In the genomic region with DNA sequence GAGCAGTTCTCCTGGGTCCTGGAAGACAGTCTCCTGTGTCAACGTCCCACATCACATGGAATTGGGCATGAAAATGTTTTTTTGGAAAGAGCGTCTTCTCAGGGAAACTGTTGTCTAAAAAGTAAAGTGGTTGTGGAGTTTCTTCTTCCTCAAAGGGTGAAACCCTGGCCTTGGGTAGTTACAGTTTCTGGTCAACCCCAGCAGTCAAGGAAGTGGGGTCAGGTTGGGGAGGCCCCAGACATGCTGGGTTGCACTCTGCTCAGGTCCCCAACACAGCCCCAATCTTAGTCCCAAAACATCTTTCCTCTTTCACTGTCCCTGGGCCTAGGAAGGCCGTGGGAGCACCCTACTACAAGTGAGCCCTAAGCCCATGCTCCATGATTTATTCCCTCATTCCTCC, we compare ENCODE assay signal across 10 cellular contexts. TPM values are rescaled to one million over a fixed set of nuclear protein-coding genes. Genes with fewer than 3 reads are reported as not detected.
DNase-seq lines count a peak whose midpoint lies in the region; ATAC-seq and TF ChIP-seq lines count a peak whose summit lies in the region.
"Had no signal": no experiment of that assay in that cellular context is flagged by ENCODE, and none has a peak within 500 bp of the region (broad histone marks: within the 10 kb centered on the region; RNA-seq: fewer than 3 reads in every experiment).

No MANE protein-coding gene starts in this region.

- H3K27me3 Mint-ChIP-seq in endodermal cell (ENCODE audit: insufficient read depth) = peaks cover 56% of the 10 kb centered on the region

- no peaks in the 10 kb centered on the region for H3K9me3 Mint-ChIP-seq in endodermal cell

- ATAC-seq in GM19452 (IDR thresholded peaks at IDR 0.05; ENCODE audit: unreplicated experiment) (peak; percentile 33), HG03571 (IDR thresholded peaks at IDR 0.05; ENCODE audit: unreplicated experiment) (peak; percentile 27), HG03457 (IDR thresholded peaks at IDR 0.05; ENCODE audit: unreplicated experiment) (no peak)
- no peak for ATAC-seq in activated CD4-positive, CD25-positive, alpha-beta regulatory T cell treated with anti-CD3 and anti-CD28 coated beads, Interleukin-2, amount 50 U/mL, for 24 hours

- WGBS in endodermal cell (ENCODE audit: insufficient coverage in 1 of 2, insufficient read length in 1 of 2), 2 experiments = 89 to 100% methylated on average over 2 to 3 of the region's 3 CpGs

- no peak overlapping the region for H3K4me3 ChIP-seq in endodermal cell (ENCODE audit: low read length)

- no peak for TF ChIP-seq CTCF in GM10266 (IDR thresholded peaks at IDR 0.05; ENCODE audit: control insufficient read depth, insufficient read depth, low read depth, missing control alignments)
- TF ChIP-seq CTCF in endodermal cell (conservative IDR thresholded peaks at IDR 0.05) = no peak

- DNase-seq in GM10266 (ENCODE audit: extremely low spot score) = peak; percentile 87
- DNase-seq in endodermal cell = no peak
- DNase-seq in stimulated activated CD8-positive, alpha-beta memory T cell treated with anti-CD3 and anti-CD28 coated beads, Interleukin-4, amount 100 ng/mL, for 48 hours = no peak
- DNase-seq in NCI-H1436 (lab: John Stamatoyannopoulos, UW) = no peak

- peaks cover 25% of the 10 kb centered on the region for H3K27me3 ChIP-seq in endodermal cell (ENCODE audit: control insufficient read depth, insufficient read depth, low read length, poor library complexity, severe bottlenecking)

- peaks cover 5% of the 10 kb centered on the region for H3K4me1 ChIP-seq in endodermal cell (ENCODE audit: control insufficient read depth, insufficient read depth, low read length)

- H3K4me1 Mint-ChIP-seq in endodermal cell = peaks cover 22% of the 10 kb centered on the region

- no peaks in the 10 kb centered on the region for H3K9me3 ChIP-seq in endodermal cell (ENCODE audit: control insufficient read depth, low read length)

- no peak overlapping the region for H3K9ac ChIP-seq in endodermal cell (ENCODE audit: extremely low read depth, low read length, poor library complexity, severe bottlenecking)
- H3K9ac ChIP-seq: parathyroid adenoma had no signal

- H3K36me3 Mint-ChIP-seq in endodermal cell (ENCODE audit: low read depth) = no peaks in the 10 kb centered on the region

- H3K36me3 ChIP-seq in endodermal cell (ENCODE audit: control insufficient read depth, insufficient read depth, low read length) = no peaks in the 10 kb centered on the region

- H3K27ac ChIP-seq in endodermal cell (ENCODE audit: low read depth, low read length) = no peak overlapping the region
- H3K27ac ChIP-seq: parathyroid adenoma had no signal

- no peak overlapping the region for H3K27ac Mint-ChIP-seq in endodermal cell

- peak overlapping the region; percentile 64 for H3K4me3 Mint-ChIP-seq in endodermal cell

RNA-seq across cellular contexts. Expression of gene NFKBIE, which starts 1.0 kb away (rescaled TPM):
- 10 to 100 TPM in 1 of 2 donors, 1 to 10 TPM in 1; 8.3 to 11.0 TPM for total RNA-seq in endodermal cell
- 8.9 TPM for polyA plus RNA-seq in endodermal cell (2013, experiment 1 of 2)
- polyA plus RNA-seq in endodermal cell (2013, experiment 2 of 2) = 5.6 TPM

RNA-seq across cellular contexts. Expression of gene TMEM151B, which starts 3.9 kb away (rescaled TPM):
- under 1 TPM; 0.22 to 0.51 TPM for total RNA-seq in endodermal cell
- 7.3 TPM for polyA plus RNA-seq in endodermal cell (2013, experiment 1 of 2)
- polyA plus RNA-seq in endodermal cell (2013, experiment 2 of 2) = 6.5 TPM
- total RNA-seq: NCI-H460 had no signal

RNA-seq across cellular contexts. Expression of gene SLC35B2, which starts 9.0 kb away (rescaled TPM):
- total RNA-seq in endodermal cell = 10 to 100 TPM; 52.5 to 54.3 TPM
- polyA plus RNA-seq in endodermal cell (2013, experiment 1 of 2) = 42.1 TPM
- 39.6 TPM for polyA plus RNA-seq in endodermal cell (2013, experiment 2 of 2)

RNA-seq across cellular contexts. Expression of gene HSP90AB1, which starts 19.4 kb away (rescaled TPM):
- 1,000 to 10,000 TPM; 1,356 to 1,422 TPM for total RNA-seq in endodermal cell
- 1,137 TPM for polyA plus RNA-seq in endodermal cell (2013, experiment 1 of 2)
- 1,046 TPM for polyA plus RNA-seq in endodermal cell (2013, experiment 2 of 2)

RNA-seq across cellular contexts. Expression of gene SLC29A1, which starts 43.0 kb away (rescaled TPM):
- 100 to 1,000 TPM; 129 to 155 TPM for total RNA-seq in endodermal cell
- polyA plus RNA-seq in endodermal cell (2013, experiment 1 of 2) = 65.0 TPM
- polyA plus RNA-seq in endodermal cell (2013, experiment 2 of 2) = 58.4 TPM

Comparison
In these comparisons a context has a peak if more than half of its experiments do, and no peak if none do; other contexts are left out.
1. ATAC-seq: peak in GM19452 (single experiment) and HG03571 (single experiment); none in HG03457 (single experiment) and activated CD4-positive, CD25-positive, alpha-beta regulatory T cell treated with anti-CD3 and anti-CD28 coated beads, Interleukin-2, amount 50 U/mL, for 24 hours (0 of 2).